ENCODE assay signal across 14 cellular contexts in the genomic region with DNA sequence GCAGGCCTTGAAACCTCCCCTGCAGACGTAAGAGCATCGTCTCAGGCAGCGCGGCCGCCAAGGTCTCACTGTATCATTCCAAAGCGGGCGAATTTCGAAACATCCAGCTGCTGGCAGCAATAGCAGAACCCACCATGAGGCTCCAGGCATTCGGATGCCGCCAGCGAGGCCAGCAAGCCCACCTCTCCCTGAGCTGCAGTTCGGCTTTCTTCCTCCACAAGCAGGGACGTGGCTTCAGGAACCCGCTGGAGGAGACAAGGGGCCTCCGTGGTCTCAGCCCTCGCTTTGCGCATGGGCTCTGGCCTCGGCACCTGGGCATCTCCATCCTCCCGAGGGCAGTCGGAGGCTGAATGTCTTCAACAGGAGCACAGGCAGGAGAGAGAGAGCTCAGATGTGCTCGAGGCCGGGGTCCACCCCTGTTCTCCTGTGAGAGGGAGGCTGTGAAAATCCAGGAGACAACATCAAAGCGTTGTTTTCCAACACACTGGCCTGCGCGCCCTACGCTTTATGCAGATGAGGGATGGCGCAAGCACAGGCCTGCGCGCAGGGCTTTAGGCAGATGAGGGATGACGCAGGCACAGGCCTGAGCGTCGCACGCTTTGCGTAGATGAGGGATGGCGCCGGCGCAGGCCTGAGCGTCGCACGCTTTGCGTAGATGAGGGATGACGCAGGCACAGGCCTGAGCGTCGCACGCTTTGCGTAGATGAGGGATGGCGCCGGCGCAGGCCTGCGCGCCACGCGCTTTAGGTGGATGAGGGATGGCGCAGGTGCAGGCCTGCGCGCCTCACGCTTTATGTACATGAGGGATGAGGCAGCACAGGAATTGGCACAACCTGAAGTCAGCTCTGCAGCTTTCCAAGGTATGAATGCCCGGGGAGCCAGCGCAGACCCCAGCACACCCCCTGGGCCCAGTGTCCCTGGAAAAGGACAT.
DNase-seq lines count a peak whose midpoint lies in the region; ATAC-seq and TF ChIP-seq lines count a peak whose summit lies in the region.
"Had no signal": no experiment of that assay in that cellular context is flagged by ENCODE, and none has a peak within 500 bp of the region (broad histone marks: within the 10 kb centered on the region; RNA-seq: fewer than 3 reads in every experiment).

No MANE protein-coding gene starts in this region.

- H3K4me1 ChIP-seq in CD8-positive, alpha-beta T cell (ENCODE audit: insufficient read depth, low read length), result no peaks in the 10 kb centered on the region
- H3K4me1 ChIP-seq in IMR-90 (ENCODE audit: control insufficient read depth, insufficient read depth, low read length), result no peaks in the 10 kb centered on the region
- no peaks in the 10 kb centered on the region for H3K4me1 ChIP-seq in osteoblast (ENCODE audit: insufficient read depth, low read length)
- H3K4me1 ChIP-seq in mammary epithelial cell (ENCODE audit: insufficient read depth, low read length), result no peaks in the 10 kb centered on the region
- H3K4me1 ChIP-seq: left lung had no signal

- no peaks in the 10 kb centered on the region for H3K36me3 ChIP-seq in CD8-positive, alpha-beta T cell (ENCODE audit: insufficient read depth, low read length)
- H3K36me3 ChIP-seq in IMR-90 (ENCODE audit: control insufficient read depth, insufficient read depth, low read length) (no peaks in the 10 kb centered on the region), osteoblast (ENCODE audit: insufficient read depth, low read length) (no peaks in the 10 kb centered on the region), mammary epithelial cell (ENCODE audit: insufficient read depth, low read length) (no peaks in the 10 kb centered on the region)
- H3K36me3 ChIP-seq: left lung had no signal

- no peaks in the 10 kb centered on the region for H3K36me3 Mint-ChIP-seq in CD8-positive, alpha-beta T cell
- H3K36me3 Mint-ChIP-seq in activated CD4-positive, alpha-beta memory T cell treated with anti-CD3 and anti-CD28 coated beads, Interleukin-2, amount 10 ng/mL, durations not matched to agents 7 days and 5 days (ENCODE audit: low read depth), result no peaks in the 10 kb centered on the region

- H4K91ac ChIP-seq in IMR-90 (ENCODE audit: insufficient read depth, low read depth, low read length), result no peak overlapping the region

- no peaks in the 10 kb centered on the region for H3K9me1 ChIP-seq in IMR-90 (ENCODE audit: insufficient read depth, low read length)

- no peaks in the 10 kb centered on the region for H3K4me1 Mint-ChIP-seq in CD8-positive, alpha-beta T cell (ENCODE audit: low read depth)
- H3K4me1 Mint-ChIP-seq in activated CD4-positive, alpha-beta memory T cell treated with anti-CD3 and anti-CD28 coated beads, Interleukin-2, amount 10 ng/mL, durations not matched to agents 7 days and 5 days, result no peaks in the 10 kb centered on the region

- in situ Hi-C loops in IMR-90 (cut with MboI; ENCODE audit: low sequenced_read_pairs) (no loop called here), mammary epithelial cell (cut with MboI; ENCODE audit: low sequenced_read_pairs in 2 of 2) (no loop called here)

- no peak overlapping the region for H3K27ac ChIP-seq in CD8-positive, alpha-beta T cell (ENCODE audit: low read depth, low read length)
- no peak overlapping the region for H3K27ac ChIP-seq in IMR-90 (ENCODE audit: insufficient read depth, low read length)
- no peak overlapping the region for H3K27ac ChIP-seq in coronary artery
- H3K27ac ChIP-seq in osteoblast (ENCODE audit: low read depth, low read length), result no peak overlapping the region
- H3K27ac ChIP-seq in mammary epithelial cell (ENCODE audit: insufficient read depth, low read depth, low read length), result no peak overlapping the region
- H3K27ac ChIP-seq: left lung had no signal

- H2BK15ac ChIP-seq in IMR-90 (ENCODE audit: low read depth, low read length), result no peak overlapping the region

- POLR2A ChIA-PET in CD8-positive, alpha-beta T cell (lab: Charles Lee), result interaction anchor here (0.7 kb wide), 1 partner anchor 162 kb away, joined by 3 read pairs; no protein-coding TSS in a partner anchor
- POLR2A ChIA-PET in IMR-90 (lab: Charles Lee; ENCODE audit: unreplicated experiment), result no interaction called here
- POLR2A ChIA-PET in activated CD4-positive, alpha-beta memory T cell treated with anti-CD3 and anti-CD28 coated beads, Interleukin-2, amount 10 ng/mL, durations not matched to agents 7 days and 5 days (lab: Charles Lee), result no interaction called here

- no peaks in the 10 kb centered on the region for H3K9me3 ChIP-seq in CD8-positive, alpha-beta T cell (ENCODE audit: low read length)
- H3K9me3 ChIP-seq in IMR-90 (ENCODE audit: control insufficient read depth, insufficient read depth, low read length) (no peaks in the 10 kb centered on the region), osteoblast (ENCODE audit: low read depth, low read length) (no peaks in the 10 kb centered on the region), mammary epithelial cell (replicated peaks; ENCODE audit: insufficient read depth, low read length) (peaks cover 22% of the 10 kb centered on the region)
- H3K9me3 ChIP-seq: left lung had no signal

- H4K5ac ChIP-seq in IMR-90 (ENCODE audit: low read depth, low read length), result no peak overlapping the region

- H4K8ac ChIP-seq in IMR-90 (ENCODE audit: low read depth in 2 of 2, low read length in 2 of 2), result no peak overlapping the region

- no peak overlapping the region for H2AK5ac ChIP-seq in IMR-90 (ENCODE audit: low read depth, low read length)

- H3K27me3 Mint-ChIP-seq in CD8-positive, alpha-beta T cell (ENCODE audit: low read depth), result no peaks in the 10 kb centered on the region
- H3K27me3 Mint-ChIP-seq in activated CD4-positive, alpha-beta memory T cell treated with anti-CD3 and anti-CD28 coated beads, Interleukin-2, amount 10 ng/mL, durations not matched to agents 7 days and 5 days, result peaks cover 1% of the 10 kb centered on the region

- H3K4me2 ChIP-seq in IMR-90 (ENCODE audit: low read depth, low read length), result no peak overlapping the region
- H3K4me2 ChIP-seq in osteoblast (ENCODE audit: insufficient read depth, low read length), result no peak overlapping the region
- no peak overlapping the region for H3K4me2 ChIP-seq in mammary epithelial cell (ENCODE audit: insufficient read depth, low read depth, low read length)

- H3K18ac ChIP-seq in IMR-90 (ENCODE audit: low read depth, low read length), result no peak overlapping the region

- H2BK120ac ChIP-seq in IMR-90 (ENCODE audit: low read depth, low read length), result no peak overlapping the region

- no peak overlapping the region for H3K4me3 ChIP-seq in CD8-positive, alpha-beta T cell (ENCODE audit: low read depth, low read length)
- H3K4me3 ChIP-seq in IMR-90 (ENCODE audit: insufficient read depth, low read depth, low read length) (no peak overlapping the region), coronary artery (no peak overlapping the region), osteoblast (ENCODE audit: insufficient read depth, low read length) (no peak overlapping the region), mammary epithelial cell (replicated peaks in 1 of 3; ENCODE audit: insufficient read depth in 1 of 3, low read depth in 2 of 3, low read length in 3 of 3) (no peak overlapping the region)
- H3K4me3 ChIP-seq: left lung had no signal

- TF ChIP-seq POLR2A in IMR-90 (IDR thresholded peaks at IDR 0.05; ENCODE audit: low read depth, low read length), result no peak

- H3K56ac ChIP-seq in IMR-90 (ENCODE audit: extremely low read depth, insufficient read depth, low read length), result no peak overlapping the region

- peak overlapping the region; percentile 32 for H3K27ac Mint-ChIP-seq in CD8-positive, alpha-beta T cell
- H3K27ac Mint-ChIP-seq in activated CD4-positive, alpha-beta memory T cell treated with anti-CD3 and anti-CD28 coated beads, Interleukin-2, amount 10 ng/mL, durations not matched to agents 7 days and 5 days, result no peak overlapping the region

- 84% methylated on average over 25 of the region's 59 CpGs; no CpG with 5 or more reads in 1 of the 2 experiments for WGBS in IMR-90 (ENCODE audit: extremely low coverage in 2 of 2, insufficient read length in 1 of 2), 2 experiments
- WGBS in mammary epithelial cell (ENCODE audit: low coverage, missing lambda C conversion rate), result 90% methylated on average over 46 of the region's 59 CpGs

- intact Hi-C loops in CD8-positive, alpha-beta T cell (cut with DNase I, micrococcal nuclease), result loop anchor here in 1 of 2 experiments (5.0 kb wide), 1 partner anchor 83 kb away; no protein-coding TSS in a partner anchor
- intact Hi-C loops in IMR-90 (cut with micrococcal nuclease), result no loop called here
- intact Hi-C loops in mammary epithelial cell (cut with micrococcal nuclease), result no loop called here

- H3K79me2 ChIP-seq in osteoblast (ENCODE audit: insufficient read depth, low read length) (no peaks in the 10 kb centered on the region), mammary epithelial cell (ENCODE audit: insufficient read depth, low read length) (no peaks in the 10 kb centered on the region)

- no peaks in the 10 kb centered on the region for H3K79me1 ChIP-seq in IMR-90 (ENCODE audit: low read depth in 1 of 2, low read length in 2 of 2)

- H3K4ac ChIP-seq in IMR-90 (ENCODE audit: low read depth, low read length), result no peak overlapping the region

- H2AK9ac ChIP-seq in IMR-90 (replicated peaks; ENCODE audit: low read depth, low read length, poor library complexity), result no peak overlapping the region

- no peak overlapping the region for H2BK5ac ChIP-seq in IMR-90 (ENCODE audit: low read depth, low read length, poor library complexity, severe bottlenecking)

- BruUV-seq in IMR-90 (replicated peaks; lab: Mats Ljungman, UMichigan) (no TSS peak), mammary epithelial cell (replicated peaks; lab: Mats Ljungman, UMichigan) (no TSS peak)

- no peak overlapping the region for H3K14ac ChIP-seq in IMR-90 (replicated peaks; ENCODE audit: low read depth, low read length)

- H3K4me3 Mint-ChIP-seq in CD8-positive, alpha-beta T cell, result peak overlapping the region; percentile 8
- no peak overlapping the region for H3K4me3 Mint-ChIP-seq in activated CD4-positive, alpha-beta memory T cell treated with anti-CD3 and anti-CD28 coated beads, Interleukin-2, amount 10 ng/mL, durations not matched to agents 7 days and 5 days

- H4K20me1 ChIP-seq in IMR-90 (ENCODE audit: insufficient read depth, low read length) (no peaks in the 10 kb centered on the region), osteoblast (ENCODE audit: insufficient read depth, low read length) (no peaks in the 10 kb centered on the region), mammary epithelial cell (ENCODE audit: insufficient read depth, low read length) (no peaks in the 10 kb centered on the region)

- DNase-seq in CD8-positive, alpha-beta T cell, result peak in 1 of 7 experiments; percentile 40
- peak; percentile 58 for DNase-seq in IMR-90
- DNase-seq in coronary artery (ENCODE audit: low spot score), result peak; percentile 62
- DNase-seq in osteoblast (ENCODE audit: insufficient read length, low spot score, missing footprints), result peak; percentile 36
- DNase-seq in mammary epithelial cell, result no peak
- no peak for DNase-seq in activated CD4-positive, alpha-beta memory T cell treated with anti-CD3 and anti-CD28 coated beads, Interleukin-2, amount 10 ng/mL, durations not matched to agents 7 days and 5 days
- no peak for DNase-seq in OCI-M2 (lab: John Stamatoyannopoulos, UW; ENCODE audit: unreplicated experiment)
- no peak for DNase-seq in activated naive CD4-positive, alpha-beta T cell (lab: John Stamatoyannopoulos, UW)
- DNase-seq: activated CD4-positive, alpha-beta T cell treated with anti-CD3 and anti-CD28 coated beads for 48 hours; amniotic stem cell; left lung; NCI-H226; stimulated activated CD4-positive, alpha-beta T cell treated with anti-CD3 and anti-CD28 coated beads, Interleukin-12 subunit alpha, Interleukin-12 subunit beta, amount 100 ng/mL, for 4 hours; stimulated activated naive CD4-positive, alpha-beta T cell treated with Interleukin-2 at 50 U/mL for 16 hours had no signal

- H3K27me3 ChIP-seq in CD8-positive, alpha-beta T cell (ENCODE audit: insufficient read depth, low read length), result no peaks in the 10 kb centered on the region
- H3K27me3 ChIP-seq in IMR-90 (ENCODE audit: control insufficient read depth, insufficient read depth, low read length) (peaks cover 2% of the 10 kb centered on the region; the same call in 1 of the 2 replicates), osteoblast (ENCODE audit: insufficient read depth, low read length) (no peaks in the 10 kb centered on the region), mammary epithelial cell (ENCODE audit: insufficient read depth, low read length) (no peaks in the 10 kb centered on the region)
- H3K27me3 ChIP-seq: left lung had no signal

- no peak for TF ChIP-seq CTCF in CD8-positive, alpha-beta T cell (IDR thresholded peaks at IDR 0.05)
- TF ChIP-seq CTCF in IMR-90 (conservative IDR thresholded peaks at IDR 0.05; ENCODE audit: low read depth, low read length) (no peak), coronary artery (IDR thresholded peaks at IDR 0.05) (no peak), osteoblast (IDR thresholded peaks at IDR 0.05; ENCODE audit: extremely low read depth, low read depth, low read length) (no peak), mammary epithelial cell (conservative IDR thresholded peaks at IDR 0.05 in 1 of 2, IDR thresholded peaks at IDR 0.05 in 1 of 2; ENCODE audit: extremely low read depth in 1 of 2, insufficient read depth in 1 of 2, low read depth in 1 of 2, low read length in 2 of 2) (no peak)

- no peaks in the 10 kb centered on the region for H3K9me3 Mint-ChIP-seq in CD8-positive, alpha-beta T cell
- H3K9me3 Mint-ChIP-seq in activated CD4-positive, alpha-beta memory T cell treated with anti-CD3 and anti-CD28 coated beads, Interleukin-2, amount 10 ng/mL, durations not matched to agents 7 days and 5 days, result no peaks in the 10 kb centered on the region

- H2BK20ac ChIP-seq in IMR-90 (ENCODE audit: low read depth, low read length), result no peak overlapping the region

- no peak for TF ChIP-seq RAD21 in IMR-90 (IDR thresholded peaks at IDR 0.05; ENCODE audit: low read length)

- H3K9ac ChIP-seq in IMR-90 (ENCODE audit: low read depth, low read length) (no peak overlapping the region), mammary epithelial cell (ENCODE audit: insufficient read depth, low read length) (no peak overlapping the region)

- dilution Hi-C loops in IMR-90 (cut with HindIII; ENCODE audit: low sequenced_read_pairs, unreplicated experiment) (no loop called here), mammary epithelial cell (cut with HindIII; ENCODE audit: low sequenced_read_pairs) (no loop called here)

- CTCF ChIA-PET in CD8-positive, alpha-beta T cell (lab: Charles Lee), result no interaction called here
- CTCF ChIA-PET in IMR-90 (lab: Yijun Ruan, JAX) (no interaction called here), mammary epithelial cell (lab: Charles Lee; ENCODE audit: low non-redundant PET) (no interaction called here)
- CTCF ChIA-PET in activated CD4-positive, alpha-beta memory T cell treated with anti-CD3 and anti-CD28 coated beads, Interleukin-2, amount 10 ng/mL, durations not matched to agents 7 days and 5 days (lab: Charles Lee), result no interaction called here

- H2AFZ ChIP-seq in IMR-90 (replicated peaks; ENCODE audit: low read length, poor library complexity) (peak overlapping the region; percentile 67), osteoblast (ENCODE audit: low read length) (no peak overlapping the region), mammary epithelial cell (ENCODE audit: low read depth, low read length) (no peak overlapping the region)

- no peak overlapping the region for H3K23ac ChIP-seq in IMR-90 (ENCODE audit: low read depth, low read length)

- ATAC-seq in CD8-positive, alpha-beta T cell, result peak; percentile 67
- no peak for ATAC-seq in IMR-90 (ENCODE audit: low read depth)
- ATAC-seq: left lung had no signal

Comparison
In these comparisons a context has a peak if more than half of its experiments do, and no peak if none do; other contexts are left out.
1. DNase-seq: peak in IMR-90 (single experiment), coronary artery (single experiment) and osteoblast (single experiment); none in mammary epithelial cell (single experiment), activated CD4-positive, alpha-beta memory T cell treated with anti-CD3 and anti-CD28 coated beads, Interleukin-2, amount 10 ng/mL, durations not matched to agents 7 days and 5 days (single experiment), OCI-M2 (single experiment) and activated naive CD4-positive, alpha-beta T cell (0 of 4).